14 cellular contexts compared by ENCODE assay signal in the genomic region with DNA sequence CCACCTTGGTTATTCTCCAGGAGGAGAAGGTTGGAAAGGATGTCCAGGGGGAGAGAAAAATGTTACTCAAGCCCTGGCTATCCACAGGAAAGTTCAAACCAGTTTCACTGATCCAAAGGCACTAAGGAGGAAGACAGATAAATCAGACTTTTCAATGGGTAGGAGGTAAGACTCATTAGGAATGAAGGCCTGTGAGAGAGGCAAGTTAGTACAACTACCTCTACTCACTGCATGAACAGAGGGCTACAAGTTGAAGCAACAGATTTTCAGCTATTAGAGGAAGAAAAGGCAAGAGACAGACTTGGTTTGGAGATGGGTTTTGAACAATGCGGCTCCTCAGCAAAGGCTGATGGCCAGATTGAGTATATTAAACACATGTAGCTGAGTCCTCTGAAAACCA. TPM values are rescaled to one million over a fixed set of nuclear protein-coding genes. Genes with fewer than 3 reads are reported as not detected.
DNase-seq lines count a peak whose midpoint lies in the region; ATAC-seq, FAIRE-seq and TF ChIP-seq lines count a peak whose summit lies in the region.
"Had no signal": no experiment of that assay in that cellular context is flagged by ENCODE, and none has a peak within 500 bp of the region (broad histone marks: within the 10 kb centered on the region; RNA-seq: fewer than 3 reads in every experiment).

No MANE protein-coding gene starts in this region.

- peak overlapping the region; percentile 86 for H2BK120ac ChIP-seq in IMR-90 (ENCODE audit: low read depth, low read length)

- peak overlapping the region; percentile 69 for H2AK5ac ChIP-seq in IMR-90 (ENCODE audit: low read depth, low read length)

- H2AFZ ChIP-seq in IMR-90 (replicated peaks; ENCODE audit: low read length, poor library complexity) (no peak overlapping the region), keratinocyte (ENCODE audit: control insufficient read depth, low read length) (no peak overlapping the region)
- H2AFZ ChIP-seq: GM23338 had no signal

- H2BK20ac ChIP-seq in IMR-90 (ENCODE audit: low read depth, low read length), result peak overlapping the region; percentile 93

- DNase-seq in IMR-90 (no peak), epithelial cell of esophagus (ENCODE audit: low read depth) (peak; percentile 61), keratinocyte (ENCODE audit: low read depth, low spot score) (no peak), amniotic stem cell (lab: John Stamatoyannopoulos, UW) (no peak), C1 segment of cervical spinal cord (lab: John Stamatoyannopoulos, UW) (no peak), GDM1 (lab: John Stamatoyannopoulos, UW) (no peak)
- no peak for DNase-seq in stimulated activated naive CD8-positive, alpha-beta T cell treated with anti-CD3 and anti-CD28 coated beads, Interleukin-15, Interleukin-2, amounts not matched to agents 100 U/mL and 50 U/mL, for 24 hours
- DNase-seq: H9, KBM-7 had no signal

- peak; percentile 23 for FAIRE-seq in keratinocyte (lab: Jason Lieb, UNC)
- FAIRE-seq: A549, GM12878, GM18507 had no signal

- H3K4me2 ChIP-seq in IMR-90 (ENCODE audit: low read depth, low read length) (no peak overlapping the region), keratinocyte (ENCODE audit: control insufficient read depth, extremely low read depth, insufficient read depth, low read depth, low read length) (no peak overlapping the region)
- H3K4me2 ChIP-seq: A549, GM23338 had no signal

- dilution Hi-C loops in IMR-90 (cut with HindIII; ENCODE audit: low sequenced_read_pairs, unreplicated experiment), result no loop called here
- dilution Hi-C loops in keratinocyte (cut with MboI; ENCODE audit: extremely low pct_ligation_motif_present, low sequenced_read_pairs), result no loop called here

- H3K4me3 ChIP-seq in IMR-90 (ENCODE audit: insufficient read depth, low read depth, low read length) (no peak overlapping the region), epithelial cell of esophagus (ENCODE audit: low read length) (no peak overlapping the region), keratinocyte (ENCODE audit: control insufficient read depth in 2 of 3, extremely low read depth in 1 of 3, insufficient read depth in 2 of 3, low read depth in 1 of 3, low read length in 3 of 3) (no peak overlapping the region)
- H3K4me3 ChIP-seq: A549, GM12878, GM23338 had no signal

- TF ChIP-seq CTCF in IMR-90 (conservative IDR thresholded peaks at IDR 0.05; ENCODE audit: low read depth, low read length) (no peak), epithelial cell of esophagus (IDR thresholded peaks at IDR 0.05; ENCODE audit: insufficient read depth, low read depth, low read length, missing control alignments) (no peak), keratinocyte (optimal IDR thresholded peaks at IDR 0.05 in 1 of 3, IDR thresholded peaks at IDR 0.05 in 1 of 3, conservative IDR thresholded peaks at IDR 0.05 in 1 of 3; ENCODE audit: extremely low read depth in 1 of 3, insufficient read depth in 2 of 3, low read length in 3 of 3) (no peak)

- ATAC-seq in IMR-90 (ENCODE audit: low read depth), result no peak
- no peak for ATAC-seq in stimulated activated naive CD8-positive, alpha-beta T cell treated with anti-CD3 and anti-CD28 coated beads, Interleukin-15, Interleukin-2, amounts not matched to agents 100 U/mL and 50 U/mL, for 24 hours
- ATAC-seq: GM12878, GM23338 had no signal

- peak overlapping the region; percentile 94; the same call in 1 of the 2 replicates for H4K5ac ChIP-seq in IMR-90 (ENCODE audit: low read depth, low read length)

- CTCF ChIA-PET in IMR-90 (lab: Yijun Ruan, JAX), result no interaction called here

- no peaks in the 10 kb centered on the region for H3K27me3 ChIP-seq in IMR-90 (ENCODE audit: control insufficient read depth, insufficient read depth, low read length)
- no peaks in the 10 kb centered on the region for H3K27me3 ChIP-seq in keratinocyte (ENCODE audit: control insufficient read depth, extremely low read depth, insufficient read depth, low read length)

- peaks cover 3 to 36% of the 10 kb centered on the region in 2 experiments for H3K79me1 ChIP-seq in IMR-90 (ENCODE audit: low read depth in 1 of 2, low read length in 2 of 2)

- H3K9ac ChIP-seq in IMR-90 (ENCODE audit: low read depth, low read length), result no peak overlapping the region
- no peak overlapping the region for H3K9ac ChIP-seq in keratinocyte (ENCODE audit: control insufficient read depth, extremely low read depth, insufficient read depth, low read length)

- no TSS peak for BruUV-seq in IMR-90 (replicated peaks; lab: Mats Ljungman, UMichigan)

- POLR2A ChIA-PET in IMR-90 (lab: Charles Lee; ENCODE audit: unreplicated experiment), result no interaction called here

- no CpG with 5 or more reads among the region's 1 CpG for whole genome bisulfite sequencing in IMR-90 (ENCODE audit: extremely low coverage in 2 of 2, insufficient read length in 1 of 2), 2 experiments

- H2BK5ac ChIP-seq in IMR-90 (ENCODE audit: low read depth, low read length, poor library complexity, severe bottlenecking), result peak overlapping the region; percentile 81

- H3K18ac ChIP-seq in IMR-90 (ENCODE audit: low read depth, low read length), result peak overlapping the region; percentile 98

- in situ Hi-C loops in IMR-90 (cut with MboI; ENCODE audit: low sequenced_read_pairs), result no loop called here

- peak overlapping the region in 1 of 2 experiments; percentile 79; a peak in 3 of 4 replicates for H4K8ac ChIP-seq in IMR-90 (ENCODE audit: low read depth in 2 of 2, low read length in 2 of 2)

- H3K4ac ChIP-seq in IMR-90 (ENCODE audit: low read depth, low read length), result peak overlapping the region; percentile 68

- no peaks in the 10 kb centered on the region for H4K20me1 ChIP-seq in IMR-90 (ENCODE audit: insufficient read depth, low read length)
- H4K20me1 ChIP-seq in keratinocyte (ENCODE audit: control insufficient read depth, extremely low read depth, insufficient read depth, low read length), result no peaks in the 10 kb centered on the region

- H3K27ac ChIP-seq in IMR-90 (ENCODE audit: insufficient read depth, low read length) (no peak overlapping the region), keratinocyte (ENCODE audit: control insufficient read depth, insufficient read depth, low read length) (no peak overlapping the region)
- H3K27ac ChIP-seq: A549 had no signal

- H3K36me3 ChIP-seq in IMR-90 (ENCODE audit: control insufficient read depth, insufficient read depth, low read length) (no peaks in the 10 kb centered on the region), keratinocyte (ENCODE audit: control insufficient read depth in 2 of 2, extremely low read depth in 1 of 2, insufficient read depth in 2 of 2, low read length in 2 of 2) (no peaks in the 10 kb centered on the region)

- intact Hi-C loops in IMR-90 (cut with micrococcal nuclease), result no loop called here

- no peak for TF ChIP-seq POLR2A in IMR-90 (IDR thresholded peaks at IDR 0.05; ENCODE audit: low read depth, low read length)

- peak overlapping the region; percentile 77 for H3K14ac ChIP-seq in IMR-90 (replicated peaks; ENCODE audit: low read depth, low read length)

- H4K91ac ChIP-seq in IMR-90 (ENCODE audit: insufficient read depth, low read depth, low read length), result peak overlapping the region; percentile 58; the same call in 1 of the 2 replicates

- H3K9me1 ChIP-seq in IMR-90 (ENCODE audit: insufficient read depth, low read length) (peaks cover 7% of the 10 kb centered on the region; the same call in 1 of the 2 replicates), keratinocyte (ENCODE audit: control insufficient read depth, extremely low read depth, insufficient read depth, low read length) (no peaks in the 10 kb centered on the region)

- no peak for TF ChIP-seq RAD21 in IMR-90 (IDR thresholded peaks at IDR 0.05; ENCODE audit: low read length)

- H3K9me3 ChIP-seq in IMR-90 (ENCODE audit: control insufficient read depth, insufficient read depth, low read length), result peaks cover 2% of the 10 kb centered on the region; the same call in 1 of the 2 replicates
- peaks cover 1% of the 10 kb centered on the region for H3K9me3 ChIP-seq in keratinocyte (ENCODE audit: control insufficient read depth, low read depth, low read length)
- H3K9me3 ChIP-seq: A549 had no signal

- H3K4me1 ChIP-seq in IMR-90 (ENCODE audit: control insufficient read depth, insufficient read depth, low read length), result peaks cover 26% of the 10 kb centered on the region
- H3K4me1 ChIP-seq in keratinocyte (ENCODE audit: control insufficient read depth, extremely low read depth, insufficient read depth, low read length), result peaks cover 7% of the 10 kb centered on the region

- H2AK9ac ChIP-seq in IMR-90 (replicated peaks; ENCODE audit: low read depth, low read length, poor library complexity), result peak overlapping the region; percentile 2

- H2BK15ac ChIP-seq in IMR-90 (ENCODE audit: low read depth, low read length), result peak overlapping the region; percentile 67

- H3K79me2 ChIP-seq in keratinocyte (ENCODE audit: control insufficient read depth, insufficient read depth, low read length), result no peaks in the 10 kb centered on the region

- H3K56ac ChIP-seq in IMR-90 (ENCODE audit: extremely low read depth, insufficient read depth, low read length), result no peak overlapping the region

- peak overlapping the region; percentile 59; the same call in 1 of the 2 replicates for H3K23ac ChIP-seq in IMR-90 (ENCODE audit: low read depth, low read length)

RNA-seq across cellular contexts. Expression of gene CD160, which starts 16.9 kb away (rescaled TPM):
- not detected in 2 replicates for total RNA-seq in IMR-90 (2012; rRNA removed)
- not detected in 2 replicates for polyA plus RNA-seq in IMR-90 (2012; rRNA removed)
- not detected in 2 replicates for polyA plus RNA-seq in IMR-90 (2012; cell fraction: cytosol; rRNA removed)
- not detected in 2 replicates for polyA plus RNA-seq in IMR-90 (2012; cell fraction: nucleus; rRNA removed; ENCODE audit: low replicate concordance)
- not detected in 3 replicates for polyA plus RNA-seq in keratinocyte
- not detected for polyA plus RNA-seq in keratinocyte (2011; ENCODE audit: low read depth)
- polyA plus RNA-seq in keratinocyte (2011; cell fraction: cytosol; rRNA removed), result not detected in 2 replicates
- not detected in 2 replicates for polyA plus RNA-seq in keratinocyte (2011; cell fraction: nucleus; rRNA removed)
- polyA plus RNA-seq in keratinocyte (2012; ENCODE audit: low replicate concordance), result 0.06 and 0.56 TPM in 2 replicates
- not detected in 3 replicates for polyA minus RNA-seq in keratinocyte
- polyA minus RNA-seq in keratinocyte (2011; cell fraction: cytosol; rRNA and poly(A)+ RNA removed), result not detected
- not detected in 2 replicates for polyA minus RNA-seq in keratinocyte (2011; cell fraction: nucleus; rRNA and poly(A)+ RNA removed)
- total RNA-seq: GM23338, H9 had no signal
- polyA plus RNA-seq: BJ had no signal

RNA-seq across cellular contexts. Expression of gene PDZK1, which starts 29.0 kb away (rescaled TPM):
- total RNA-seq in IMR-90 (2012; rRNA removed), result 1.4 and 1.7 TPM in 2 replicates
- polyA plus RNA-seq in IMR-90 (2012; rRNA removed) (1.6 and 2.1 TPM in 2 replicates), keratinocyte (0.08 to 0.21 TPM (median 0.15 TPM) in 3 replicates)
- 0.21 and 1.9 TPM in 2 replicates for polyA plus RNA-seq in IMR-90 (2012; cell fraction: cytosol; rRNA removed)
- 0.42 and 4.7 TPM in 2 replicates for polyA plus RNA-seq in IMR-90 (2012; cell fraction: nucleus; rRNA removed; ENCODE audit: low replicate concordance)
- 0.75 TPM for polyA plus RNA-seq in keratinocyte (2011; ENCODE audit: low read depth)
- 0.22 and 0.27 TPM in 2 replicates for polyA plus RNA-seq in keratinocyte (2011; cell fraction: cytosol; rRNA removed)
- 0.45 and 0.97 TPM in 2 replicates for polyA plus RNA-seq in keratinocyte (2011; cell fraction: nucleus; rRNA removed)
- polyA plus RNA-seq in keratinocyte (2012; ENCODE audit: low replicate concordance), result 0.34 and 0.35 TPM in 2 replicates
- polyA minus RNA-seq in keratinocyte, result not detected in 3 replicates
- not detected for polyA minus RNA-seq in keratinocyte (2011; cell fraction: cytosol; rRNA and poly(A)+ RNA removed)
- not detected in 2 replicates for polyA minus RNA-seq in keratinocyte (2011; cell fraction: nucleus; rRNA and poly(A)+ RNA removed)
- total RNA-seq: GM23338, H9 had no signal
